17 cellular contexts compared by ENCODE assay signal in genomic region chr3:114848643-114849350, GRCh38.
DNase-seq lines count a peak whose midpoint lies in the region; ATAC-seq lines count a peak whose summit lies in the region.
"Had no signal": no experiment of that assay in that cellular context is flagged by ENCODE, and none has a peak within 500 bp of the region (broad histone marks: within the 10 kb centered on the region; RNA-seq: fewer than 3 reads in every experiment).

No MANE protein-coding gene starts in this region.

- ATAC-seq in HG02852 (IDR thresholded peaks at IDR 0.05; ENCODE audit: unreplicated experiment): no peak
- ATAC-seq: activated CD4-positive, CD25-positive, alpha-beta regulatory T cell treated with anti-CD3 and anti-CD28 coated beads, Interleukin-2, amount 50 U/mL, for 24 hours; effector memory CD8-positive, alpha-beta T cell; naive thymus-derived CD8-positive, alpha-beta T cell had no signal

- no peak overlapping the region for H3K27ac Mint-ChIP-seq in activated T-helper 1 cell treated with anti-CD3 and anti-CD28 coated beads, Interleukin-12 subunit alpha, Interleukin-12 subunit beta, Interleukin-2, Interleukin-4 antibody, amounts not matched to agents 30 ng/mL and 10 ng/mL and 1 ng/mL, durations not matched to agents 14 hours and 24 hours and 36 hours
- H3K27ac Mint-ChIP-seq: effector memory CD8-positive, alpha-beta T cell; memory B cell; T-helper 2 cell treated with Interferon-gamma antibody and Interleukin-4, amounts not matched to agents 5 μg/mL and 100 μg/mL, for 36 hours had no signal

- no peak overlapping the region for H3K4me3 Mint-ChIP-seq in activated T-helper 1 cell treated with anti-CD3 and anti-CD28 coated beads, Interleukin-12 subunit alpha, Interleukin-12 subunit beta, Interleukin-2, Interleukin-4 antibody, amounts not matched to agents 30 ng/mL and 10 ng/mL and 1 ng/mL, durations not matched to agents 14 hours and 24 hours and 36 hours
- H3K4me3 Mint-ChIP-seq: effector memory CD8-positive, alpha-beta T cell; memory B cell; naive thymus-derived CD8-positive, alpha-beta T cell; T-helper 2 cell treated with Interferon-gamma antibody and Interleukin-4, amounts not matched to agents 5 μg/mL and 100 μg/mL, for 36 hours had no signal

- no peaks in the 10 kb centered on the region for H3K9me3 Mint-ChIP-seq in activated T-helper 1 cell treated with anti-CD3 and anti-CD28 coated beads, Interleukin-12 subunit alpha, Interleukin-12 subunit beta, Interleukin-2, Interleukin-4 antibody, amounts not matched to agents 30 ng/mL and 10 ng/mL and 1 ng/mL, durations not matched to agents 14 hours and 24 hours and 36 hours
- H3K9me3 Mint-ChIP-seq: effector memory CD8-positive, alpha-beta T cell; memory B cell; naive thymus-derived CD8-positive, alpha-beta T cell; T-helper 2 cell treated with Interferon-gamma antibody and Interleukin-4, amounts not matched to agents 5 μg/mL and 100 μg/mL, for 36 hours had no signal

- H3K27ac ChIP-seq in cingulate gyrus (ENCODE audit: low read depth, low read length): peak overlapping the region; percentile 99
- H3K27ac ChIP-seq: cardiac muscle cell, spleen had no signal

- DNase-seq in DMS79 treated with DMSO at 0.1 percent for 48 hours (lab: John Stamatoyannopoulos, UW) (peak; percentile 67), NCI-H1694 treated with DMSO at 0.1 percent for 48 hours (lab: John Stamatoyannopoulos, UW) (peak; percentile 51), pons (ENCODE audit: low spot score) (peak; percentile 63), EL (no peak)
- no peak for DNase-seq in activated T-helper 1 cell treated with anti-CD3 and anti-CD28 coated beads, Interleukin-12 subunit alpha, Interleukin-12 subunit beta, Interleukin-2, Interleukin-4 antibody, amounts not matched to agents 30 ng/mL and 10 ng/mL and 1 ng/mL, durations not matched to agents 14 hours and 24 hours and 36 hours (ENCODE audit: low spot score)
- DNase-seq: effector memory CD8-positive, alpha-beta T cell; Kasumi-1; naive thymus-derived CD8-positive, alpha-beta T cell; NCI-H524; SIG-M5; spleen had no signal

- H3K36me3 Mint-ChIP-seq in activated T-helper 1 cell treated with anti-CD3 and anti-CD28 coated beads, Interleukin-12 subunit alpha, Interleukin-12 subunit beta, Interleukin-2, Interleukin-4 antibody, amounts not matched to agents 30 ng/mL and 10 ng/mL and 1 ng/mL, durations not matched to agents 14 hours and 24 hours and 36 hours (ENCODE audit: low read depth): no peaks in the 10 kb centered on the region

- H3K4me1 Mint-ChIP-seq in activated T-helper 1 cell treated with anti-CD3 and anti-CD28 coated beads, Interleukin-12 subunit alpha, Interleukin-12 subunit beta, Interleukin-2, Interleukin-4 antibody, amounts not matched to agents 30 ng/mL and 10 ng/mL and 1 ng/mL, durations not matched to agents 14 hours and 24 hours and 36 hours (ENCODE audit: low read depth): no peaks in the 10 kb centered on the region

- intact Hi-C loops in activated T-helper 1 cell treated with anti-CD3 and anti-CD28 coated beads, Interleukin-12 subunit alpha, Interleukin-12 subunit beta, Interleukin-2, Interleukin-4 antibody, amounts not matched to agents 30 ng/mL and 10 ng/mL and 1 ng/mL, durations not matched to agents 14 hours and 24 hours and 36 hours (cut with micrococcal nuclease): no loop called here

- H3K27me3 Mint-ChIP-seq in activated T-helper 1 cell treated with anti-CD3 and anti-CD28 coated beads, Interleukin-12 subunit alpha, Interleukin-12 subunit beta, Interleukin-2, Interleukin-4 antibody, amounts not matched to agents 30 ng/mL and 10 ng/mL and 1 ng/mL, durations not matched to agents 14 hours and 24 hours and 36 hours (ENCODE audit: insufficient read depth): no peaks in the 10 kb centered on the region
- H3K27me3 Mint-ChIP-seq: effector memory CD8-positive, alpha-beta T cell; memory B cell; naive thymus-derived CD8-positive, alpha-beta T cell had no signal

Comparison
In these comparisons a context has a peak if more than half of its experiments do, and no peak if none do; other contexts are left out.
1. DNase-seq: peak in DMS79 treated with DMSO at 0.1 percent for 48 hours (single experiment), NCI-H1694 treated with DMSO at 0.1 percent for 48 hours (single experiment) and pons (single experiment); none in EL (single experiment) and activated T-helper 1 cell treated with anti-CD3 and anti-CD28 coated beads, Interleukin-12 subunit alpha, Interleukin-12 subunit beta, Interleukin-2, Interleukin-4 antibody, amounts not matched to agents 30 ng/mL and 10 ng/mL and 1 ng/mL, durations not matched to agents 14 hours and 24 hours and 36 hours (single experiment).